11 cellular contexts compared by ENCODE assay signal in genomic region chr11:65113839-65114238, GRCh38. TPM values are rescaled to one million over a fixed set of nuclear protein-coding genes. Genes with fewer than 3 reads are reported as not detected.
DNase-seq lines count a peak whose midpoint lies in the region; ATAC-seq, FAIRE-seq and TF ChIP-seq lines count a peak whose summit lies in the region.
"Had no signal": no experiment of that assay in that cellular context is flagged by ENCODE, and none has a peak within 500 bp of the region (broad histone marks: within the 10 kb centered on the region; RNA-seq: fewer than 3 reads in every experiment).

No MANE protein-coding gene starts in this region.

- H3K27me3 ChIP-seq in GM23338 (ENCODE audit: insufficient read depth), result no peaks in the 10 kb centered on the region
- no peaks in the 10 kb centered on the region for H3K27me3 ChIP-seq in PC-9 (ENCODE audit: insufficient read depth, low read depth)
- no peaks in the 10 kb centered on the region for H3K27me3 ChIP-seq in effector memory CD4-positive, alpha-beta T cell (replicated peaks; ENCODE audit: control insufficient read depth, insufficient read depth, low read length, poor library complexity, severe bottlenecking)
- no peaks in the 10 kb centered on the region for H3K27me3 ChIP-seq in neural progenitor cell

- H3K4me1 ChIP-seq in GM23338 (ENCODE audit: insufficient read depth) (peaks cover 13% of the 10 kb centered on the region), PC-9 (replicated peaks; ENCODE audit: insufficient read depth) (peaks cover 37% of the 10 kb centered on the region), neural progenitor cell (peaks cover 9% of the 10 kb centered on the region)
- H3K4me1 ChIP-seq in effector memory CD4-positive, alpha-beta T cell (ENCODE audit: control insufficient read depth, insufficient read depth, low read length, poor library complexity, severe bottlenecking), result peaks cover 50% of the 10 kb centered on the region

- POLR2A ChIA-PET in PC-9 (lab: Charles Lee; ENCODE audit: unreplicated experiment), result interaction anchor here (0.5 to 0.6 kb wide), 4 partner anchors 67 to 774 kb away, joined by 4 to 14 read pairs (median 5); partner anchors contain the start of gene FIBP

- H3K9me3 ChIP-seq in PC-9 (ENCODE audit: insufficient read depth, low read depth) (no peaks in the 10 kb centered on the region), neural progenitor cell (ENCODE audit: low read depth) (no peaks in the 10 kb centered on the region)
- no peaks in the 10 kb centered on the region for H3K9me3 ChIP-seq in effector memory CD4-positive, alpha-beta T cell (ENCODE audit: control insufficient read depth, low read length)

- H3K27ac ChIP-seq in GM23338 (ENCODE audit: low read depth), result no peak overlapping the region
- H3K27ac ChIP-seq in PC-9, result no peak overlapping the region
- peak overlapping the region; percentile 36 for H3K27ac ChIP-seq in effector memory CD4-positive, alpha-beta T cell (ENCODE audit: insufficient read depth, low read length, poor library complexity, severe bottlenecking)
- no peak overlapping the region for H3K27ac ChIP-seq in neural progenitor cell

- peaks cover 23% of the 10 kb centered on the region for H3F3A ChIP-seq in GM23338 (replicated peaks; ENCODE audit: low read depth)
- H3F3A ChIP-seq in PC-9 (ENCODE audit: insufficient read depth, low read depth), result peaks cover 71% of the 10 kb centered on the region
- peaks cover 60% of the 10 kb centered on the region for H3F3A ChIP-seq in neural progenitor cell (ENCODE audit: low read depth)

- H4K20me1 ChIP-seq in GM23338 (replicated peaks; ENCODE audit: insufficient read depth) (peaks cover 5% of the 10 kb centered on the region; the same call in 1 of the 2 replicates), PC-9 (ENCODE audit: insufficient read depth) (0 out of 2 replicates have a peak, but pooled peaks cover 9% of the 10 kb centered on the region), neural progenitor cell (ENCODE audit: low read depth) (peaks cover 28% of the 10 kb centered on the region)

- peaks cover 8% of the 10 kb centered on the region; the same call in 1 of the 2 replicates for H3K79me2 ChIP-seq in GM23338 (replicated peaks; ENCODE audit: insufficient read depth)
- H3K79me2 ChIP-seq in PC-9 (ENCODE audit: low read depth), result peaks cover 36% of the 10 kb centered on the region
- peaks cover 30% of the 10 kb centered on the region for H3K79me2 ChIP-seq in neural progenitor cell (ENCODE audit: low read depth)

- H3K4me1 Mint-ChIP-seq in GM23338 (peaks cover 33% of the 10 kb centered on the region), neural progenitor cell (peaks cover 34% of the 10 kb centered on the region)

- intact Hi-C loops in PC-9 (cut with micrococcal nuclease; ENCODE audit: unreplicated experiment), result loop anchor here (5.0 kb wide), 1 partner anchor 218 kb away; the partner anchor contains the start of gene DPF2

- H3K27ac Mint-ChIP-seq in GM23338 (no peak overlapping the region), neural progenitor cell (no peak overlapping the region)

- CTCF ChIA-PET in PC-9 (lab: Charles Lee), result interaction anchor here (1.2 to 1.5 kb wide), 2 partner anchors 19 to 68 kb away, joined by 3 to 5 read pairs; partner anchors contain the start of gene CAPN1

- no peak for FAIRE-seq in frontal cortex (lab: Jason Lieb, UNC)
- FAIRE-seq: HTR-8/SVneo, TTC549 had no signal

- H3K9me3 Mint-ChIP-seq in GM23338 (peaks cover 2% of the 10 kb centered on the region; the same call in 2 of the 3 replicates), neural progenitor cell (no peaks in the 10 kb centered on the region)

- H3K4me3 Mint-ChIP-seq in GM23338 (peak overlapping the region; percentile 96), neural progenitor cell (peak overlapping the region; percentile 97)

- H3K36me3 ChIP-seq in GM23338 (ENCODE audit: insufficient read depth), result no peaks in the 10 kb centered on the region
- no peaks in the 10 kb centered on the region for H3K36me3 ChIP-seq in PC-9 (ENCODE audit: low read depth)
- H3K36me3 ChIP-seq in effector memory CD4-positive, alpha-beta T cell (ENCODE audit: control insufficient read depth, insufficient read depth, low read length), result peaks cover 27% of the 10 kb centered on the region
- no peaks in the 10 kb centered on the region for H3K36me3 ChIP-seq in neural progenitor cell

- no peak for DNase-seq in GM23338 (ENCODE audit: low spot score)
- no peak for DNase-seq in PC-9
- no peak for DNase-seq in effector memory CD4-positive, alpha-beta T cell
- no peak for DNase-seq in neural progenitor cell (ENCODE audit: low spot score)
- DNase-seq in foreskin fibroblast, result no peak
- no peak for DNase-seq in H4 (ENCODE audit: low spot score)
- DNase-seq in frontal cortex (ENCODE audit: low spot score in 2 of 2), result no peak
- DNase-seq in dermis blood vessel endothelial cell, result no peak
- DNase-seq: NCI-H187 had no signal

- TSS peak; percentile 15 for BruUV-seq in PC-9 (replicated peaks; lab: Mats Ljungman, UMichigan)

- H2AFZ ChIP-seq in GM23338 (no peak overlapping the region), PC-9 (no peak overlapping the region), neural progenitor cell (replicated peaks) (no peak overlapping the region)

- H3K9me2 ChIP-seq in GM23338 (ENCODE audit: insufficient read depth), result no peaks in the 10 kb centered on the region
- H3K9me2 ChIP-seq in PC-9 (ENCODE audit: insufficient read depth), result no peaks in the 10 kb centered on the region

- H3K4me3 ChIP-seq in GM23338, result peak overlapping the region; percentile 99; the same call in 1 of the 2 replicates
- no peak overlapping the region for H3K4me3 ChIP-seq in PC-9
- H3K4me3 ChIP-seq in effector memory CD4-positive, alpha-beta T cell (ENCODE audit: insufficient read depth, low read depth, low read length, poor library complexity, severe bottlenecking), result no peak overlapping the region
- H3K4me3 ChIP-seq in neural progenitor cell, result no peak overlapping the region
- H3K4me3 ChIP-seq in foreskin fibroblast (ENCODE audit: low read depth in 1 of 2, low read length in 2 of 2), result no peak overlapping the region

- no peak for ATAC-seq in GM23338

- TF ChIP-seq CTCF in GM23338 (conservative IDR thresholded peaks at IDR 0.05; ENCODE audit: low read depth in 2 of 2) (no peak), PC-9 (conservative IDR thresholded peaks at IDR 0.05) (no peak), neural progenitor cell (IDR thresholded peaks at IDR 0.05) (no peak), foreskin fibroblast (IDR thresholded peaks at IDR 0.05; ENCODE audit: low read depth, low read length) (no peak)

- no peak overlapping the region for H3K9ac ChIP-seq in neural progenitor cell

- H3K4me2 ChIP-seq in GM23338 (peak overlapping the region; percentile 99; the same call in 1 of the 2 replicates), PC-9 (peak overlapping the region; percentile 100; the same call in 1 of the 2 replicates), neural progenitor cell (no peak overlapping the region)

- H3K36me3 Mint-ChIP-seq in GM23338 (ENCODE audit: low read depth) (peaks cover 35% of the 10 kb centered on the region), neural progenitor cell (peaks cover 7% of the 10 kb centered on the region)

- H3K27me3 Mint-ChIP-seq in GM23338 (ENCODE audit: insufficient read depth, low read depth, poor library complexity) (peaks cover 52% of the 10 kb centered on the region), neural progenitor cell (ENCODE audit: insufficient read depth, low read depth) (peaks cover 13% of the 10 kb centered on the region)

TF ChIP-seq in GM23338, 12 proteins besides CTCF, POLR2A, EP300 and RAD21 (continues in another document):
- no peak for TF ChIP-seq ZNF331 (CRISPR knock-in tag; IDR thresholded peaks at IDR 0.05; ENCODE audit: low read depth)
- no peak for TF ChIP-seq EZH2 (IDR thresholded peaks at IDR 0.05; ENCODE audit: low read depth, unreplicated experiment)
- TF ChIP-seq STAT1 (IDR thresholded peaks at IDR 0.05; ENCODE audit: unreplicated experiment), result no peak
- no peak for TF ChIP-seq POLR2AphosphoS5 (IDR thresholded peaks at IDR 0.05; ENCODE audit: low read depth)
- no peak for TF ChIP-seq EZH2phosphoT487 (IDR thresholded peaks at IDR 0.05; ENCODE audit: unreplicated experiment)
- no peak for TF ChIP-seq JUNB (IDR thresholded peaks at IDR 0.05; ENCODE audit: unreplicated experiment)
- no peak for TF ChIP-seq ZNF114 (CRISPR knock-in tag; IDR thresholded peaks at IDR 0.05)

RNA-seq across cellular contexts. Expression of gene TM7SF2, which starts 2.2 kb away (rescaled TPM):
- 70.2 and 82.3 TPM in 2 replicates for total RNA-seq in GM23338 (2014; rRNA removed; shearing (Covaris generic))
- polyA plus RNA-seq in GM23338 (2016; fragmentation: Nextera tagmentation; extraction: Ambion mirVana), result 43.5 and 48.7 TPM in 2 replicates
- total RNA-seq in PC-9 (2021), result 49.5 and 72.3 TPM in 2 replicates
- 36.1 and 109 TPM in 2 replicates for total RNA-seq in neural progenitor cell (ENCODE audit: low replicate concordance)
- 3.2 and 5.2 TPM in 2 replicates for total RNA-seq in H4 (2014; rRNA removed; shearing (Covaris generic))
- total RNA-seq in frontal cortex, result 54.6 TPM
- 25.7 and 31.4 TPM in 2 replicates for total RNA-seq in dermis blood vessel endothelial cell

RNA-seq across cellular contexts. Expression of gene ZNHIT2, which starts 3.7 kb away (rescaled TPM):
- total RNA-seq in GM23338 (2014; rRNA removed; shearing (Covaris generic)), result 17.4 and 18.1 TPM in 2 replicates
- 17.7 and 18.3 TPM in 2 replicates for polyA plus RNA-seq in GM23338 (2016; fragmentation: Nextera tagmentation; extraction: Ambion mirVana)
- total RNA-seq in PC-9 (2021) (13.7 and 22.3 TPM in 2 replicates), neural progenitor cell (ENCODE audit: low replicate concordance) (1.5 and 8.1 TPM in 2 replicates), frontal cortex (6.1 TPM), dermis blood vessel endothelial cell (8.1 and 13.1 TPM in 2 replicates)
- 5.6 and 8.0 TPM in 2 replicates for total RNA-seq in H4 (2014; rRNA removed; shearing (Covaris generic))

RNA-seq across cellular contexts. Expression of gene FAU, which starts 8.1 kb away (rescaled TPM):
- 262 and 329 TPM in 2 replicates for total RNA-seq in GM23338 (2014; rRNA removed; shearing (Covaris generic))
- polyA plus RNA-seq in GM23338 (2016; fragmentation: Nextera tagmentation; extraction: Ambion mirVana), result 1,177 and 1,316 TPM in 2 replicates
- total RNA-seq in PC-9 (2021), result 973 and 1,165 TPM in 2 replicates
- total RNA-seq in neural progenitor cell (ENCODE audit: low replicate concordance), result 227 and 288 TPM in 2 replicates
- total RNA-seq in H4 (2014; rRNA removed; shearing (Covaris generic)), result 322 and 327 TPM in 2 replicates
- total RNA-seq in frontal cortex, result 251 TPM
- total RNA-seq in dermis blood vessel endothelial cell, result 180 and 316 TPM in 2 replicates

RNA-seq across cellular contexts. Expression of gene MRPL49, which starts 8.3 kb away (rescaled TPM):
- 61.9 and 64.9 TPM in 2 replicates for total RNA-seq in GM23338 (2014; rRNA removed; shearing (Covaris generic))
- 27.7 and 28.4 TPM in 2 replicates for polyA plus RNA-seq in GM23338 (2016; fragmentation: Nextera tagmentation; extraction: Ambion mirVana)
- total RNA-seq in PC-9 (2021), result 84.5 and 95.0 TPM in 2 replicates
- total RNA-seq in neural progenitor cell (ENCODE audit: low replicate concordance), result 38.3 and 57.5 TPM in 2 replicates
- 61.6 and 76.7 TPM in 2 replicates for total RNA-seq in H4 (2014; rRNA removed; shearing (Covaris generic))
- 29.3 TPM for total RNA-seq in frontal cortex
- total RNA-seq in dermis blood vessel endothelial cell, result 51.8 and 59.2 TPM in 2 replicates

RNA-seq across cellular contexts. Expression of gene VPS51, which starts 17.8 kb away (rescaled TPM):
- 435 and 450 TPM in 2 replicates for total RNA-seq in GM23338 (2014; rRNA removed; shearing (Covaris generic))
- 42.2 and 45.3 TPM in 2 replicates for polyA plus RNA-seq in GM23338 (2016; fragmentation: Nextera tagmentation; extraction: Ambion mirVana)
- total RNA-seq in PC-9 (2021), result 113 and 279 TPM in 2 replicates
- total RNA-seq in neural progenitor cell (ENCODE audit: low replicate concordance), result 80.4 and 252 TPM in 2 replicates
- total RNA-seq in H4 (2014; rRNA removed; shearing (Covaris generic)), result 68.7 and 134 TPM in 2 replicates
- total RNA-seq in frontal cortex, result 229 TPM
- total RNA-seq in dermis blood vessel endothelial cell, result 319 and 409 TPM in 2 replicates
